ENCODE assay signal across 12 cellular contexts in genomic region chrX:13697440-13697839, GRCh38. TPM values are rescaled to one million over a fixed set of nuclear protein-coding genes. Genes with fewer than 3 reads are reported as not detected.
DNase-seq lines count a peak whose midpoint lies in the region; ATAC-seq, FAIRE-seq and TF ChIP-seq lines count a peak whose summit lies in the region.
"Had no signal": no experiment of that assay in that cellular context is flagged by ENCODE, and none has a peak within 500 bp of the region (broad histone marks: within the 10 kb centered on the region; RNA-seq: fewer than 3 reads in every experiment).

No MANE protein-coding gene starts in this region.

- H4K20me1 ChIP-seq in astrocyte (ENCODE audit: insufficient read depth, low read length) = peaks cover 57% of the 10 kb centered on the region

- H3K4me3 Mint-ChIP-seq in astrocyte (ENCODE audit: unreplicated experiment) = no peak overlapping the region
- peak overlapping the region in 2 of 8 donors; percentile 52 to 55 for H3K4me3 Mint-ChIP-seq in CD4-positive, alpha-beta memory T cell
- H3K4me3 Mint-ChIP-seq: T-cell had no signal

- FAIRE-seq in astrocyte (lab: Jason Lieb, UNC) = peak; percentile 95
- FAIRE-seq: H1 had no signal

- no peaks in the 10 kb centered on the region for H3K36me3 ChIP-seq in astrocyte (ENCODE audit: insufficient read depth, low read length)
- H3K36me3 ChIP-seq in CD4-positive, alpha-beta memory T cell (ENCODE audit: insufficient read depth, low read length) = no peaks in the 10 kb centered on the region

- no peaks in the 10 kb centered on the region for H3K9me3 Mint-ChIP-seq in astrocyte (ENCODE audit: unreplicated experiment)
- no peaks in the 10 kb centered on the region for H3K9me3 Mint-ChIP-seq in CD4-positive, alpha-beta memory T cell
- H3K9me3 Mint-ChIP-seq: T-cell had no signal

- H3K27me3 Mint-ChIP-seq in astrocyte (ENCODE audit: low read depth, unreplicated experiment) = no peaks in the 10 kb centered on the region
- no peaks in the 10 kb centered on the region for H3K27me3 Mint-ChIP-seq in CD4-positive, alpha-beta memory T cell

- no peaks in the 10 kb centered on the region for H3K9me3 ChIP-seq in astrocyte (ENCODE audit: insufficient read depth, low read depth, low read length)
- H3K9me3 ChIP-seq in CD4-positive, alpha-beta memory T cell (ENCODE audit: control insufficient read depth in 1 of 2, low read length in 2 of 2) = no peaks in the 10 kb centered on the region
- H3K9me3 ChIP-seq: mucosa of descending colon had no signal

- H2AFZ ChIP-seq in astrocyte (ENCODE audit: low read depth, low read length) = no peak overlapping the region

- CTCF ChIA-PET in CD4-positive, alpha-beta memory T cell (lab: Charles Lee; ENCODE audit: partially characterized antibody) = interaction anchor here (0.9 to 1.5 kb wide), 2 partner anchors 10 to 14 kb away, joined by 3 read pairs; no protein-coding TSS in a partner anchor

- peaks cover 33% of the 10 kb centered on the region for H3K4me1 Mint-ChIP-seq in astrocyte (ENCODE audit: low read depth, unreplicated experiment)
- peaks cover 49 to 82% (median 64%) of the 10 kb centered on the region in 4 donors for H3K4me1 Mint-ChIP-seq in CD4-positive, alpha-beta memory T cell

- no peak overlapping the region for H3K4me2 ChIP-seq in astrocyte (ENCODE audit: low read length)

- H3K27me3 ChIP-seq in astrocyte (ENCODE audit: insufficient read depth, low read length) = no peaks in the 10 kb centered on the region
- H3K27me3 ChIP-seq in CD4-positive, alpha-beta memory T cell (ENCODE audit: insufficient read depth, low read length) = no peaks in the 10 kb centered on the region

- H3K27ac Mint-ChIP-seq in astrocyte (ENCODE audit: unreplicated experiment) = no peak overlapping the region
- H3K27ac Mint-ChIP-seq in CD4-positive, alpha-beta memory T cell = peak overlapping the region in 3 of 7 donors; percentile 27 to 43 (median 42)

- no peak overlapping the region for H3K27ac ChIP-seq in astrocyte (ENCODE audit: low read depth, low read length)
- H3K27ac ChIP-seq in CD4-positive, alpha-beta memory T cell (ENCODE audit: low read depth, low read length) = no peak overlapping the region

- intact Hi-C loops in CD4-positive, alpha-beta memory T cell (cut with micrococcal nuclease) = no loop called here

- DNase-seq in GM12864 (ENCODE audit: low read depth) (peak; percentile 53), astrocyte (ENCODE audit: low read depth) (no peak), UCSD-AML1 (lab: John Stamatoyannopoulos, UW; ENCODE audit: unreplicated experiment) (no peak), epidermal melanocyte (ENCODE audit: insufficient read length, low spot score) (no peak)
- no peak for DNase-seq in CD4-positive, alpha-beta memory T cell
- no peak for DNase-seq in stimulated activated CD4-positive, alpha-beta T cell treated with anti-CD3 and anti-CD28 coated beads, Interleukin-2, amount 100 ng/mL, for 48 hours
- DNase-seq: mucosa of descending colon, NCI-H1436, T-cell had no signal

- no peaks in the 10 kb centered on the region for H3K36me3 Mint-ChIP-seq in astrocyte (ENCODE audit: low read depth, unreplicated experiment)
- peaks cover 4 to 16% of the 10 kb centered on the region in 2 donors for H3K36me3 Mint-ChIP-seq in CD4-positive, alpha-beta memory T cell

- peaks cover 29% of the 10 kb centered on the region for H3K4me1 ChIP-seq in astrocyte (ENCODE audit: insufficient read depth, low read length)
- peaks cover 79% of the 10 kb centered on the region for H3K4me1 ChIP-seq in CD4-positive, alpha-beta memory T cell (ENCODE audit: insufficient read depth, low read length)

- POLR2A ChIA-PET in CD4-positive, alpha-beta memory T cell (lab: Charles Lee; ENCODE audit: partially characterized antibody) = interaction anchor here (1.2 to 1.8 kb wide), 4 partner anchors 9 to 39 kb away, joined by 3 to 9 read pairs (median 4); partner anchors contain the start of genes OFD1 and RAB9A

- H3K79me2 ChIP-seq in astrocyte (ENCODE audit: insufficient read depth, low read length) = peaks cover 94% of the 10 kb centered on the region

- ATAC-seq in GM21367 (IDR thresholded peaks at IDR 0.05; ENCODE audit: unreplicated experiment) (peak; percentile 39), HG03378 (IDR thresholded peaks at IDR 0.05; ENCODE audit: unreplicated experiment) (peak; percentile 63)
- ATAC-seq: mucosa of descending colon had no signal

- no peak for TF ChIP-seq CTCF in GM12864 (IDR thresholded peaks at IDR 0.05; ENCODE audit: low read depth, low read length, missing control alignments)
- TF ChIP-seq CTCF in astrocyte (IDR thresholded peaks at IDR 0.05; ENCODE audit: insufficient read depth, low read depth, low read length) = no peak

- no peak overlapping the region for H3K4me3 ChIP-seq in GM12864 (ENCODE audit: low read depth, low read length)
- no peak overlapping the region for H3K4me3 ChIP-seq in astrocyte (ENCODE audit: insufficient read depth, low read depth, low read length)
- no peak overlapping the region for H3K4me3 ChIP-seq in CD4-positive, alpha-beta memory T cell (ENCODE audit: low read length in 2 of 2)
- H3K4me3 ChIP-seq: mucosa of descending colon had no signal

- no peak overlapping the region for H3K9ac ChIP-seq in astrocyte (ENCODE audit: low read length)

RNA-seq across cellular contexts. Expression of gene RAB9A, which starts 8.5 kb away (rescaled TPM):
- total RNA-seq in astrocyte = 31.2 and 34.2 TPM in 2 replicates
- 10 to 100 TPM; 19.9 to 22.7 TPM for total RNA-seq in CD4-positive, alpha-beta memory T cell
- 10 to 100 TPM; 31.7 to 33.4 TPM for polyA plus RNA-seq in CD4-positive, alpha-beta memory T cell

RNA-seq across cellular contexts. Expression of gene TRAPPC2, which starts 37.0 kb away (rescaled TPM):
- 16.6 and 17.0 TPM in 2 replicates for total RNA-seq in astrocyte
- 10 to 100 TPM; 36.6 to 39.6 TPM for total RNA-seq in CD4-positive, alpha-beta memory T cell
- polyA plus RNA-seq in CD4-positive, alpha-beta memory T cell = 10 to 100 TPM; 33.1 to 45.9 TPM

RNA-seq across cellular contexts. Expression of gene OFD1, which starts 37.1 kb away (rescaled TPM):
- total RNA-seq in astrocyte = 16.1 and 22.0 TPM in 2 replicates
- total RNA-seq in CD4-positive, alpha-beta memory T cell = 100 to 1,000 TPM; 135 TPM
- 10 to 100 TPM; 22.0 to 39.0 TPM for polyA plus RNA-seq in CD4-positive, alpha-beta memory T cell

RNA-seq across cellular contexts. Expression of gene TCEANC, which starts 44.5 kb away (rescaled TPM):
- total RNA-seq in astrocyte = 1.0 and 2.3 TPM in 2 replicates
- 10 to 100 TPM; 14.6 to 16.3 TPM for total RNA-seq in CD4-positive, alpha-beta memory T cell
- polyA plus RNA-seq in CD4-positive, alpha-beta memory T cell = 10 to 100 TPM in 1 of 2 donors, 1 to 10 TPM in 1; 9.6 to 10.3 TPM
